Comparison of ENCODE assay signal across 11 cellular contexts in the genomic region with DNA sequence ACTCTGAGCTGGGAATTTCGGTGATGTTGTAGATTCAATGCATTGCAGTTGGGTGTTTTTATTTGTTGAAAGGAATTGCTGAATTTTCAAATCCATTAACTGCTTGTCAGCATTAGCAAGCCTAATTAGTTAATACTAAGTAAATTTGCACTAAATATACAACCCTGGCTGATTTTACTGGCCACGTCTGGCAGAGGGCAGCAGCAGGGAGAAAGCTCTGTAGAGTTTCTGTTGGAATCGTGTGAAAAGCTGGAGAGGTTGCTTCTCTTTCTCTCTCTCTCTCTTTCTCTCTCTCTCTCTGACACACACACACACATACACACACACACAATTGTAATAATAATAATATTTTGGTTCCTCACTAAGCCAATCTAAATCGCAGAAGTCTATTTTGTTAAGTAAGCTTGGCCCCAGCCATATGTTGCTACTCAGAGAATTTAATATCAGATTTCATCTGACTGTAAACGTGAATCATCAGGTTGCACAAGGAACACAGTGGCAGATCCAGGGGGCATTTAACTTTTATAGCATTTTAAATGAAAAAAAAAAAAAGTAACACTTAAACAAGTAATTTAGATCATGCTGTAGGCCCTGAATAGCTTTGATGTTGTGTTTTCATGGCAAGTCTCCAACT.
DNase-seq lines count a peak whose midpoint lies in the region; ATAC-seq, FAIRE-seq and TF ChIP-seq lines count a peak whose summit lies in the region.
"Had no signal": no experiment of that assay in that cellular context is flagged by ENCODE, and none has a peak within 500 bp of the region (broad histone marks: within the 10 kb centered on the region; RNA-seq: fewer than 3 reads in every experiment).

No MANE protein-coding gene starts in this region.

- peaks cover 38% of the 10 kb centered on the region for H3K4me1 Mint-ChIP-seq in nephron
- peaks cover 2 to 11% of the 10 kb centered on the region in 2 donors for H3K4me1 Mint-ChIP-seq in natural killer cell treated with Interleukin-12 subunit alpha and Interleukin-12 subunit beta and Interleukin-15 and Interleukin-18, amount 100 ng/mL, for 72 hours (ENCODE audit: low read depth in 2 of 2)

- H3K9me3 Mint-ChIP-seq in nephron, result no peaks in the 10 kb centered on the region
- no peaks in the 10 kb centered on the region for H3K9me3 Mint-ChIP-seq in natural killer cell treated with Interleukin-12 subunit alpha and Interleukin-12 subunit beta and Interleukin-15 and Interleukin-18, amount 100 ng/mL, for 72 hours
- H3K9me3 Mint-ChIP-seq: stimulated activated naive CD8-positive, alpha-beta T cell treated with anti-CD3 and anti-CD28 coated beads, Interleukin-15, Interleukin-2, amounts not matched to agents 100 ng/mL and 50 ng/mL, for 24 hours had no signal

- peak overlapping the region; percentile 20 to 88 (median 57) for H3K27ac Mint-ChIP-seq in nephron
- H3K27ac Mint-ChIP-seq in natural killer cell treated with Interleukin-12 subunit alpha and Interleukin-12 subunit beta and Interleukin-15 and Interleukin-18, amount 100 ng/mL, for 72 hours, result no peak overlapping the region
- H3K27ac Mint-ChIP-seq: stimulated activated naive CD8-positive, alpha-beta T cell treated with anti-CD3 and anti-CD28 coated beads, Interleukin-15, Interleukin-2, amounts not matched to agents 100 ng/mL and 50 ng/mL, for 24 hours had no signal

- H3K36me3 ChIP-seq in bronchial epithelial cell (ENCODE audit: control insufficient read depth, insufficient read depth, low read length), result no peaks in the 10 kb centered on the region

- DNase-seq in AG10803 (ENCODE audit: low read depth), result peak; percentile 85
- DNase-seq in M059J (ENCODE audit: low read depth), result peak; percentile 84
- peak; percentile 87 for DNase-seq in bronchial epithelial cell (ENCODE audit: low read depth)
- no peak for DNase-seq in head of caudate nucleus
- no peak for DNase-seq in natural killer cell treated with Interleukin-12 subunit alpha and Interleukin-12 subunit beta and Interleukin-15 and Interleukin-18, amount 100 ng/mL, for 72 hours (ENCODE audit: low spot score)
- DNase-seq: NCI-H345, T-helper 1 cell had no signal

- H3K27me3 ChIP-seq in bronchial epithelial cell (ENCODE audit: control insufficient read depth, insufficient read depth, low read length), result no peaks in the 10 kb centered on the region

- no peak overlapping the region for H3K4me3 ChIP-seq in AG10803 (ENCODE audit: low read length)
- no peak overlapping the region for H3K4me3 ChIP-seq in bronchial epithelial cell (ENCODE audit: low read depth, low read length)

- ATAC-seq in HG03175 (IDR thresholded peaks at IDR 0.05; ENCODE audit: unreplicated experiment), result no peak
- no peak for ATAC-seq in GM18873 (IDR thresholded peaks at IDR 0.05; ENCODE audit: low FRiP score, unreplicated experiment)
- no peak for ATAC-seq in natural killer cell treated with Interleukin-12 subunit alpha and Interleukin-12 subunit beta and Interleukin-15 and Interleukin-18, amount 100 ng/mL, for 72 hours

- intact Hi-C loops in head of caudate nucleus (cut with DNase I), result no loop called here

- no peak overlapping the region for H3K4me3 Mint-ChIP-seq in nephron
- no peak overlapping the region for H3K4me3 Mint-ChIP-seq in natural killer cell treated with Interleukin-12 subunit alpha and Interleukin-12 subunit beta and Interleukin-15 and Interleukin-18, amount 100 ng/mL, for 72 hours
- H3K4me3 Mint-ChIP-seq: stimulated activated naive CD8-positive, alpha-beta T cell treated with anti-CD3 and anti-CD28 coated beads, Interleukin-15, Interleukin-2, amounts not matched to agents 100 ng/mL and 50 ng/mL, for 24 hours had no signal

- no peaks in the 10 kb centered on the region for H3K36me3 Mint-ChIP-seq in nephron (ENCODE audit: low read depth)
- H3K36me3 Mint-ChIP-seq in natural killer cell treated with Interleukin-12 subunit alpha and Interleukin-12 subunit beta and Interleukin-15 and Interleukin-18, amount 100 ng/mL, for 72 hours, result no peaks in the 10 kb centered on the region

- TF ChIP-seq CTCF in AG10803 (conservative IDR thresholded peaks at IDR 0.05; ENCODE audit: low read length) (peak; percentile 38), bronchial epithelial cell (IDR thresholded peaks at IDR 0.05; ENCODE audit: insufficient read depth, low read length, severe bottlenecking) (no peak), nephron (IDR thresholded peaks at IDR 0.05; ENCODE audit: unreplicated experiment in 3 of 3) (no peak)

- no peak for FAIRE-seq in bronchial epithelial cell (lab: Jason Lieb, UNC)

- no peaks in the 10 kb centered on the region for H3K27me3 Mint-ChIP-seq in nephron (ENCODE audit: low read depth)
- peaks cover 2 to 6% of the 10 kb centered on the region in 2 donors for H3K27me3 Mint-ChIP-seq in natural killer cell treated with Interleukin-12 subunit alpha and Interleukin-12 subunit beta and Interleukin-15 and Interleukin-18, amount 100 ng/mL, for 72 hours
- H3K27me3 Mint-ChIP-seq: stimulated activated naive CD8-positive, alpha-beta T cell treated with anti-CD3 and anti-CD28 coated beads, Interleukin-15, Interleukin-2, amounts not matched to agents 100 ng/mL and 50 ng/mL, for 24 hours had no signal

Comparison
In these comparisons a context has a peak if more than half of its experiments do, and no peak if none do; other contexts are left out.
1. DNase-seq: peak in AG10803 (single experiment), M059J (single experiment) and bronchial epithelial cell (single experiment); none in head of caudate nucleus (0 of 42) and natural killer cell treated with Interleukin-12 subunit alpha and Interleukin-12 subunit beta and Interleukin-15 and Interleukin-18, amount 100 ng/mL, for 72 hours (single experiment).
2. H3K27ac Mint-ChIP-seq: peak in nephron (3 of 3); none in natural killer cell treated with Interleukin-12 subunit alpha and Interleukin-12 subunit beta and Interleukin-15 and Interleukin-18, amount 100 ng/mL, for 72 hours (0 of 2).